In genomic region chr5:68454766-68455165, GRCh38 we compare ENCODE assay signal across 32 cellular contexts.
"Had no signal": no experiment of that assay in that cellular context is flagged by ENCODE, and none has a peak within 500 bp of the region (broad histone marks: within the 10 kb centered on the region; RNA-seq: fewer than 3 reads in every experiment).

No MANE protein-coding gene starts in this region.

- H3K27ac ChIP-seq: ascending aorta, SK-N-MC, WERI-Rb-1 had no signal

- H3K4me3 Mint-ChIP-seq: activated CD8-positive, alpha-beta T cell treated with anti-CD3 and anti-CD28 coated beads for 36 hours; activated naive CD4-positive, alpha-beta T cell treated with anti-CD3 and anti-CD28 coated beads, Interleukin-2, amount 50 U/mL, for 24 hours; activated T-helper 1 cell treated with anti-CD3 and anti-CD28 coated beads, Interleukin-12 subunit alpha, Interleukin-12 subunit beta, Interleukin-2, Interleukin-4 antibody, amounts not matched to agents 30 ng/mL and 10 ng/mL and 1 ng/mL, durations not matched to agents 14 hours and 24 hours and 36 hours; brain; central memory CD8-positive, alpha-beta T cell; T-cell had no signal

- H3K27ac Mint-ChIP-seq: activated CD8-positive, alpha-beta T cell treated with anti-CD3 and anti-CD28 coated beads for 36 hours; activated naive CD4-positive, alpha-beta T cell treated with anti-CD3 and anti-CD28 coated beads, Interleukin-2, amount 50 U/mL, for 24 hours; activated T-helper 1 cell treated with anti-CD3 and anti-CD28 coated beads, Interleukin-12 subunit alpha, Interleukin-12 subunit beta, Interleukin-2, Interleukin-4 antibody, amounts not matched to agents 30 ng/mL and 10 ng/mL and 1 ng/mL, durations not matched to agents 14 hours and 24 hours and 36 hours; brain; T-cell had no signal

- H3K9me3 ChIP-seq: ascending aorta had no signal

- H3K36me3 Mint-ChIP-seq: activated naive CD4-positive, alpha-beta T cell treated with anti-CD3 and anti-CD28 coated beads, Interleukin-2, amount 50 U/mL, for 24 hours; brain; T-cell had no signal

- H3K4me3 ChIP-seq: ascending aorta, SK-N-MC had no signal

- ATAC-seq: activated CD4-positive, CD25-positive, alpha-beta regulatory T cell treated with anti-CD3 and anti-CD28 coated beads, Interleukin-2, amount 50 U/mL, for 24 hours; activated CD8-positive, alpha-beta T cell treated with anti-CD3 and anti-CD28 coated beads for 36 hours; Panc1; Right ventricle myocardium inferior; T-cell had no signal

- H3K36me3 ChIP-seq: ascending aorta, WERI-Rb-1 had no signal

- H3K4me1 Mint-ChIP-seq: central memory CD8-positive, alpha-beta T cell had no signal

- DNase-seq: activated CD4-positive, alpha-beta T cell treated with anti-CD3 and anti-CD28 coated beads for 4 hours; activated CD8-positive, alpha-beta memory T cell treated with anti-CD3 and anti-CD28 coated beads, Interleukin-2, amount 50 U/mL, for 48 hours; activated CD8-positive, alpha-beta T cell treated with anti-CD3 and anti-CD28 coated beads for 36 hours; activated effector memory CD4-positive, alpha-beta T cell treated with Interleukin-2 at 50 U/mL for 16 hours; activated naive CD4-positive, alpha-beta T cell; activated T-cell treated with anti-CD3 and anti-CD28 coated beads, Interleukin-2, amount 50 U/mL, for 1 hour; amniotic stem cell; cortex of kidney; MM.1S; NCI-H1105; NCI-H1436; NCI-H1694 treated with DMSO at 0.1 percent for 48 hours; NCI-H2029 treated with DMSO at 0.1 percent for 48 hours; NCI-H345; NCI-H510A; NCI-H69; NK-92 treated with Interleukin-12 subunit alpha and Interleukin-12 subunit beta, amount 100 ng/mL, for 24 hours; OCI-M1; RPMI8226; T-cell; T-helper 2 cell; T1000; WERI-Rb-1 had no signal

- H3K27me3 ChIP-seq: ascending aorta had no signal

- H3K9me3 Mint-ChIP-seq: activated CD8-positive, alpha-beta T cell treated with anti-CD3 and anti-CD28 coated beads for 36 hours; activated naive CD4-positive, alpha-beta T cell treated with anti-CD3 and anti-CD28 coated beads, Interleukin-2, amount 50 U/mL, for 24 hours; activated T-helper 1 cell treated with anti-CD3 and anti-CD28 coated beads, Interleukin-12 subunit alpha, Interleukin-12 subunit beta, Interleukin-2, Interleukin-4 antibody, amounts not matched to agents 30 ng/mL and 10 ng/mL and 1 ng/mL, durations not matched to agents 14 hours and 24 hours and 36 hours; central memory CD8-positive, alpha-beta T cell; T-cell had no signal

- H3K4me1 ChIP-seq: ascending aorta had no signal

- H3K27me3 Mint-ChIP-seq: activated CD8-positive, alpha-beta T cell treated with anti-CD3 and anti-CD28 coated beads for 36 hours; activated naive CD4-positive, alpha-beta T cell treated with anti-CD3 and anti-CD28 coated beads, Interleukin-2, amount 50 U/mL, for 24 hours; central memory CD8-positive, alpha-beta T cell; T-cell had no signal
